ENCODE assay signal across 27 cellular contexts in genomic region chr15:91949361-91949760, GRCh38.
"Had no signal": no experiment of that assay in that cellular context is flagged by ENCODE, and none has a peak within 500 bp of the region (broad histone marks: within the 10 kb centered on the region; RNA-seq: fewer than 3 reads in every experiment).

No MANE protein-coding gene starts in this region.

- H3K4me1 Mint-ChIP-seq: activated B cell treated with CpG ODN at 0.5 μM for 24 hours; stimulated activated memory B cell treated with anti-CD40 and anti-IgM and Interleukin-4, amounts not matched to agents 10 μg/mL and 1 μg/mL and 100 μg/mL, for 72 hours had no signal

- H3K9me3 Mint-ChIP-seq: activated B cell treated with CpG ODN at 0.5 μM for 24 hours; activated naive CD4-positive, alpha-beta T cell treated with anti-CD3 and anti-CD28 coated beads, Interleukin-2, amount 50 U/mL, for 72 hours; effector memory CD8-positive, alpha-beta T cell; mesothelial cell of epicardium; nephron progenitor cell; stimulated activated naive CD8-positive, alpha-beta T cell treated with anti-CD3 and anti-CD28 coated beads, Interleukin-15, amount 100 ng/mL, for 72 hours had no signal

- H3K36me3 Mint-ChIP-seq: activated CD8-positive, alpha-beta memory T cell treated with anti-CD3 and anti-CD28 coated beads, Interleukin-2, amount 10 ng/mL, durations not matched to agents 7 days and 5 days; activated naive CD4-positive, alpha-beta T cell treated with anti-CD3 and anti-CD28 coated beads, Interleukin-2, amount 50 U/mL, for 72 hours; mesothelial cell of epicardium; naive B cell had no signal

- H3K36me3 ChIP-seq: colonic mucosa, sigmoid colon had no signal

- ATAC-seq: activated CD8-positive, alpha-beta memory T cell treated with anti-CD3 and anti-CD28 coated beads, Interleukin-2, amount 10 ng/mL, durations not matched to agents 7 days and 5 days; activated CD8-positive, alpha-beta T cell treated with anti-CD3 and anti-CD28 coated beads, Interleukin-2, amount 10 ng/mL, durations not matched to agents 7 days and 5 days; activated naive CD4-positive, alpha-beta T cell treated with anti-CD3 and anti-CD28 coated beads, Interleukin-2, amount 50 U/mL, for 72 hours; effector memory CD8-positive, alpha-beta T cell; esophagus mucosa; left cardiac atrium; left ventricle myocardium superior; psoas muscle; stimulated activated memory B cell treated with anti-CD40 and anti-IgM and Interleukin-4, amounts not matched to agents 10 μg/mL and 1 μg/mL and 100 μg/mL, for 72 hours; stimulated activated naive CD8-positive, alpha-beta T cell treated with anti-CD3 and anti-CD28 coated beads, Interleukin-15, amount 100 ng/mL, for 72 hours had no signal

- H3K9ac ChIP-seq: parathyroid adenoma had no signal

- H3K27ac Mint-ChIP-seq: activated B cell treated with CpG ODN at 0.5 μM for 24 hours; activated CD8-positive, alpha-beta memory T cell treated with anti-CD3 and anti-CD28 coated beads, Interleukin-2, amount 10 ng/mL, durations not matched to agents 7 days and 5 days; activated CD8-positive, alpha-beta T cell treated with anti-CD3 and anti-CD28 coated beads, Interleukin-2, amount 10 ng/mL, durations not matched to agents 7 days and 5 days; activated naive CD4-positive, alpha-beta T cell treated with anti-CD3 and anti-CD28 coated beads, Interleukin-2, amount 50 U/mL, for 72 hours; mesothelial cell of epicardium; naive B cell; nephron progenitor cell; stimulated activated memory B cell treated with anti-CD40 and anti-IgM and Interleukin-4, amounts not matched to agents 10 μg/mL and 1 μg/mL and 100 μg/mL, for 72 hours had no signal

- H3K27me3 Mint-ChIP-seq: activated CD8-positive, alpha-beta memory T cell treated with anti-CD3 and anti-CD28 coated beads, Interleukin-2, amount 10 ng/mL, durations not matched to agents 7 days and 5 days; effector memory CD8-positive, alpha-beta T cell had no signal

- H3K4me3 ChIP-seq: colonic mucosa, dorsolateral prefrontal cortex, psoas muscle, sigmoid colon had no signal

- H2AFZ ChIP-seq: parathyroid adenoma had no signal

- H3K27me3 ChIP-seq: colonic mucosa, dorsolateral prefrontal cortex, sigmoid colon had no signal

- H3K9me3 ChIP-seq: colonic mucosa, psoas muscle, sigmoid colon had no signal

- H3K4me3 Mint-ChIP-seq: activated B cell treated with CpG ODN at 0.5 μM for 24 hours; activated CD8-positive, alpha-beta memory T cell treated with anti-CD3 and anti-CD28 coated beads, Interleukin-2, amount 10 ng/mL, durations not matched to agents 7 days and 5 days; activated CD8-positive, alpha-beta T cell treated with anti-CD3 and anti-CD28 coated beads, Interleukin-2, amount 10 ng/mL, durations not matched to agents 7 days and 5 days; mesothelial cell of epicardium; naive B cell; nephron progenitor cell; stimulated activated memory B cell treated with anti-CD40 and anti-IgM and Interleukin-4, amounts not matched to agents 10 μg/mL and 1 μg/mL and 100 μg/mL, for 72 hours; stimulated activated naive CD8-positive, alpha-beta T cell treated with anti-CD3 and anti-CD28 coated beads, Interleukin-15, amount 100 ng/mL, for 72 hours had no signal

- H3K27ac ChIP-seq: parathyroid adenoma, psoas muscle, sigmoid colon had no signal

- DNase-seq: activated B cell treated with CpG ODN at 0.5 μM for 24 hours; activated CD8-positive, alpha-beta memory T cell treated with anti-CD3 and anti-CD28 coated beads, Interleukin-2, amount 10 ng/mL, durations not matched to agents 7 days and 5 days; activated CD8-positive, alpha-beta T cell treated with anti-CD3 and anti-CD28 coated beads, Interleukin-2, amount 10 ng/mL, durations not matched to agents 7 days and 5 days; activated naive CD4-positive, alpha-beta T cell; activated T-cell treated with anti-CD3 and anti-CD28 coated beads, Interleukin-2, amount 50 U/mL, for 48 hours; cerebellar nuclear complex; colonic mucosa; dorsolateral prefrontal cortex; effector memory CD8-positive, alpha-beta T cell; foreskin melanocyte; islet precursor cell; left cardiac atrium; left ventricle myocardium superior; naive B cell; nephron progenitor cell; psoas muscle; sigmoid colon; small intestine; stimulated activated CD4-positive, alpha-beta T cell treated with anti-CD3 and anti-CD28 coated beads, Interleukin-4, amount 100 ng/mL, for 24 hours; stimulated activated naive CD8-positive, alpha-beta T cell treated with anti-CD3 and anti-CD28 coated beads, Interleukin-15, amount 100 ng/mL, for 72 hours; substantia nigra; T-helper 2 cell had no signal
